Comparison of ENCODE assay signal across 2 cellular contexts in the genomic region with DNA sequence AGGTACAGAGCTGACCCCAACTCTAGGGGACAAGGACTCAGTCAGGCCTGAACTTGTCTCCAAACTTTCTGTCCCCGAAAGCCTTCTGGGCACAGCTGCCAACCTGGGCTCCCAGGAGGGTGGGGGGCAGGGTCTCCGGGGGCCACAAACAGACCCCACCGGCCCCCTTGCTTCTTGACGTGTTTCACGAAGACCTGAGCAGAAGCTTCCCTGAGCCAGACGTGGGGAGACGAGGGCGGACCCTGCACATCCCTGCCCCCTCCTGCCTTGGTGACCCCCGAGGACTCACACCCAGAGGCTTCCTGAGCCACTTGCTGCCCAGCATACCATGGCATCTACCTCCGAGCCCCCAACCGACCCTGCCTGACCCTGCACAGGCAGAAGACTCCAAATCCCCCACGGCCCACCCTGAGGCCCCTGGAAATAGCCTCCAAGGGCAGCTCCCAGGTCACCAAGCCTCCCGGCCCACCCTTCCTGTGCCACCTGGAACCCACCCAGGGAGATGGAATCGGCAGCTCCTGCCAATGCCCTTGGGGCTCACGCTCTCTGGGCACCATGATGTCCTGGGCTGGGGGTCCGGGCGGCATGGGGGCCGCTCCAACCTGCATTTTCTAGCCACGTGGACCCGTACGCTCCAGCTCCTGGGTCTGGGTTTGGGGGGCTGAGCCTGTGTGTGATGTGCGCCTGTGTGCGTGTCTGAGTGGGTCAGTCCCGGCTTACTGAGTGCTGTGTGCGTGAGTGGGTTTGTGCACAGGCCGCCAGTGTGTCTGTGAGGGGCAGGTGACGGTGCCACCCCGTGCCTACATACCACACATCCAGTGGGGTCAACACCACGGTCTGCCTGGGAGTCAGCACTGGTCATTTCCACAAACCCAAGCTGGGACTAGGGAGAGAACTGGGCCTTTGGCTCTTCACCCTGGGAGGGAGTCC.
TF ChIP-seq lines count a peak whose summit lies in the region.

No MANE protein-coding gene starts in this region.

TF ChIP-seq in HEK293, 187 proteins besides CTCF, POLR2A, EP300 and RAD21 (continued from another document):
- TF ChIP-seq HIC1 (tag by site-specific recombination; IDR thresholded peaks at IDR 0.05), result 0 out of 2 replicates have a peak, but pooled peaks have one; percentile 8
- TF ChIP-seq, protein P1, sequence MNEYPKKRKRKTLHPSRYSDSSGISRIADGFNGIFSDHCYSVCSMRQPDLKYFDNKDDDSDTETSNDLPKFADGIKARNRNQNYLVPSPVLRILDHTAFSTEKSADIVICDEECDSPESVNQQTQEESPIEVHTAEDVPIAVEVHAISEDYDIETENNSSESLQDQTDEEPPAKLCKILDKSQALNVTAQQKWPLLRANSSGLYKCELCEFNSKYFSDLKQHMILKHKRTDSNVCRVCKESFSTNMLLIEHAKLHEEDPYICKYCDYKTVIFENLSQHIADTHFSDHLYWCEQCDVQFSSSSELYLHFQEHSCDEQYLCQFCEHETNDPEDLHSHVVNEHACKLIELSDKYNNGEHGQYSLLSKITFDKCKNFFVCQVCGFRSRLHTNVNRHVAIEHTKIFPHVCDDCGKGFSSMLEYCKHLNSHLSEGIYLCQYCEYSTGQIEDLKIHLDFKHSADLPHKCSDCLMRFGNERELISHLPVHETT (tag by site-specific recombination; IDR thresholded peaks at IDR 0.05), result no peak

TF ChIP-seq in WTC11, 78 proteins besides CTCF, POLR2A, EP300 and RAD21:
- TF ChIP-seq ARID4B (CRISPR knock-in tag; IDR thresholded peaks at IDR 0.05; ENCODE audit: borderline replicate concordance), result 0 out of 2 replicates have a peak, but pooled peaks have one; percentile 31
- TF ChIP-seq, protein P2, sequence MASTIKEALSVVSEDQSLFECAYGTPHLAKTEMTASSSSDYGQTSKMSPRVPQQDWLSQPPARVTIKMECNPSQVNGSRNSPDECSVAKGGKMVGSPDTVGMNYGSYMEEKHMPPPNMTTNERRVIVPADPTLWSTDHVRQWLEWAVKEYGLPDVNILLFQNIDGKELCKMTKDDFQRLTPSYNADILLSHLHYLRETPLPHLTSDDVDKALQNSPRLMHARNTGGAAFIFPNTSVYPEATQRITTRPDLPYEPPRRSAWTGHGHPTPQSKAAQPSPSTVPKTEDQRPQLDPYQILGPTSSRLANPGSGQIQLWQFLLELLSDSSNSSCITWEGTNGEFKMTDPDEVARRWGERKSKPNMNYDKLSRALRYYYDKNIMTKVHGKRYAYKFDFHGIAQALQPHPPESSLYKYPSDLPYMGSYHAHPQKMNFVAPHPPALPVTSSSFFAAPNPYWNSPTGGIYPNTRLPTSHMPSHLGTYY (CRISPR knock-in tag; IDR thresholded peaks at IDR 0.05), result no peak
